ENCODE assay signal across 2 cellular contexts in genomic region chr2:202969404-202969803, GRCh38. TPM values are rescaled to one million over a fixed set of nuclear protein-coding genes. Genes with fewer than 3 reads are reported as not detected.
DNase-seq lines count a peak whose midpoint lies in the region; ATAC-seq, FAIRE-seq and TF ChIP-seq lines count a peak whose summit lies in the region.
"Not testable (repeated sequence)": the region's sequence is repeated elsewhere in the genome, so short reads cannot be mapped to it uniquely, and the experiment has no call there.

No MANE protein-coding gene starts in this region.

- H3K36me3 ChIP-seq in HEK293 (ENCODE audit: control insufficient read depth in 2 of 2, insufficient read depth in 1 of 2, low read length in 2 of 2) = not testable (repeated sequence)

- H3K9me3 ChIP-seq in A549; HEK293 (ENCODE audit: control insufficient read depth, insufficient read depth, low read depth, low read length): not testable (repeated sequence)

- not testable (repeated sequence) for H3K27ac ChIP-seq in A549; HEK293 (ENCODE audit: extremely low read depth, low read depth, low read length)

- not testable (repeated sequence) for ATAC-seq in A549

- H3K4me3 ChIP-seq in A549; HEK293 (ENCODE audit: low read depth, low read length): not testable (repeated sequence)

- 72% methylated on average over 2 of the region's 2 CpGs for WGBS in A549 (ENCODE audit: missing lambda C conversion rate)

- peaks cover 19% of the 10 kb centered on the region for H3K4me1 ChIP-seq in A549
- not testable (repeated sequence) for H3K4me1 ChIP-seq in HEK293 (ENCODE audit: control insufficient read depth, insufficient read depth, low read length)

- FAIRE-seq in A549 (lab: Jason Lieb, UNC) = not testable (repeated sequence)

- not testable (repeated sequence) for TF ChIP-seq EP300 in A549 (IDR thresholded peaks at IDR 0.05)

- TF ChIP-seq RAD21 in A549 (conservative IDR thresholded peaks at IDR 0.05 in 1 of 2, IDR thresholded peaks at IDR 0.05 in 1 of 2) = not testable (repeated sequence)

- not testable (repeated sequence) for DNase-seq in A549 (ENCODE audit: low read depth in 1 of 2, low spot score in 1 of 2)

- not testable (repeated sequence) for TF ChIP-seq CTCF in A549 (IDR thresholded peaks at IDR 0.05); HEK293 (tag by site-specific recombination; IDR thresholded peaks at IDR 0.05)

- CTCF ChIA-PET in A549 (lab: Yijun Ruan, JAX) = not testable (repeated sequence)
- CTCF ChIA-PET in HEK293 (lab: Yijun Ruan, JAX) = interaction anchor here (0.6 kb wide), 1 partner anchor 173 kb away, joined by 3 read pairs; no protein-coding TSS in a partner anchor

- POLR2A ChIA-PET in A549 (lab: Yijun Ruan, JAX); HEK293 (lab: Yijun Ruan, JAX): not testable (repeated sequence)

- TF ChIP-seq POLR2A in A549 (IDR thresholded peaks at IDR 0.05; ENCODE audit: low read length) = not testable (repeated sequence)

- not testable (repeated sequence) for H3K4me2 ChIP-seq in A549

TF ChIP-seq in A549, 52 proteins besides CTCF, POLR2A, EP300 and RAD21:
- peak; percentile 53 for TF ChIP-seq ZC3H11A (IDR thresholded peaks at IDR 0.05)

TF ChIP-seq in HEK293, 187 proteins besides CTCF, POLR2A, EP300 and RAD21:
- TF ChIP-seq ZNF623 (tag by site-specific recombination; IDR thresholded peaks at IDR 0.05) (peak; percentile 57), ZNF202 (tag by site-specific recombination; IDR thresholded peaks at IDR 0.05; ENCODE audit: borderline replicate concordance) (peak; percentile 53; the same call in 1 of the 2 replicates), ZNF558 (tag by site-specific recombination; IDR thresholded peaks at IDR 0.05) (0 out of 2 replicates have a peak, but pooled peaks have one; percentile 35), ZNF555 (tag by site-specific recombination; conservative IDR thresholded peaks at IDR 0.05) (peak; percentile 39), ZBTB8A (tag by site-specific recombination; IDR thresholded peaks at IDR 0.05) (peak; percentile 41; the same call in 1 of the 2 replicates), ZNF394 (tag by site-specific recombination; IDR thresholded peaks at IDR 0.05; ENCODE audit: borderline replicate concordance) (peak; percentile 85; the same call in 1 of the 2 replicates), ZNF518A (tag by site-specific recombination; conservative IDR thresholded peaks at IDR 0.05; ENCODE audit: low read depth) (peak; percentile 70), ZNF140 (tag by site-specific recombination; IDR thresholded peaks at IDR 0.05) (peak; percentile 61; the same call in 1 of the 2 replicates), ZNF426 (tag by site-specific recombination; IDR thresholded peaks at IDR 0.05) (peak; percentile 55)
- TF ChIP-seq, protein P1, sequence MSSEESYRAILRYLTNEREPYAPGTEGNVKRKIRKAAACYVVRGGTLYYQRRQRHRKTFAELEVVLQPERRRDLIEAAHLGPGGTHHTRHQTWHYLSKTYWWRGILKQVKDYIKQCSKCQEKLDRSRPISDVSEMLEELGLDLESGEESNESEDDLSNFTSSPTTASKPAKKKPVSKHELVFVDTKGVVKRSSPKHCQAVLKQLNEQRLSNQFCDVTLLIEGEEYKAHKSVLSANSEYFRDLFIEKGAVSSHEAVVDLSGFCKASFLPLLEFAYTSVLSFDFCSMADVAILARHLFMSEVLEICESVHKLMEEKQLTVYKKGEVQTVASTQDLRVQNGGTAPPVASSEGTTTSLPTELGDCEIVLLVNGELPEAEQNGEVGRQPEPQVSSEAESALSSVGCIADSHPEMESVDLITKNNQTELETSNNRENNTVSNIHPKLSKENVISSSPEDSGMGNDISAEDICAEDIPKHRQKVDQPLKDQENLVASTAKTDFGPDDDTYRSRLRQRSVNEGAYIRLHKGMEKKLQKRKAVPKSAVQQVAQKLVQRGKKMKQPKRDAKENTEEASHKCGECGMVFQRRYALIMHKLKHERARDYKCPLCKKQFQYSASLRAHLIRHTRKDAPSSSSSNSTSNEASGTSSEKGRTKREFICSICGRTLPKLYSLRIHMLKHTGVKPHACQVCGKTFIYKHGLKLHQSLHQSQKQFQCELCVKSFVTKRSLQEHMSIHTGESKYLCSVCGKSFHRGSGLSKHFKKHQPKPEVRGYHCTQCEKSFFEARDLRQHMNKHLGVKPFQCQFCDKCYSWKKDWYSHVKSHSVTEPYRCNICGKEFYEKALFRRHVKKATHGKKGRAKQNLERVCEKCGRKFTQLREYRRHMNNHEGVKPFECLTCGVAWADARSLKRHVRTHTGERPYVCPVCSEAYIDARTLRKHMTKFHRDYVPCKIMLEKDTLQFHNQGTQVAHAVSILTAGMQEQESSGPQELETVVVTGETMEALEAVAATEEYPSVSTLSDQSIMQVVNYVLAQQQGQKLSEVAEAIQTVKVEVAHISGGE (tag by site-specific recombination; conservative IDR thresholded peaks at IDR 0.05; ENCODE audit: low read depth) = peak; percentile 57; the same call in 1 of the 2 replicates

RNA-seq across cellular contexts. Expression of gene NBEAL1, which starts 45.3 kb away (rescaled TPM):
- polyA plus RNA-seq in A549 (2011; rRNA removed) = 11.4 and 11.9 TPM in 2 replicates
- 2.4 and 2.6 TPM in 2 replicates for polyA plus RNA-seq in A549 (2012; cell fraction: cytosol; rRNA removed)
- polyA plus RNA-seq in A549 (2012; cell fraction: nucleus; rRNA removed) = 1.7 and 2.3 TPM in 2 replicates
- polyA plus RNA-seq in A549 (2017; fragmentation: RNase III; extraction: RNeasy Plus Mini Kit Qiagen cat#74134 plus additional on column Dnase treatment) = 3.8 to 5.4 TPM (median 4.2 TPM) in 3 replicates
- polyA minus RNA-seq in A549 (2011; rRNA and poly(A)+ RNA removed) = 22.6 and 27.8 TPM in 2 replicates

RNA-seq across cellular contexts. Expression of gene CARF, which starts 57.3 kb away (rescaled TPM):
- polyA plus RNA-seq in A549 (2011; rRNA removed) = 6.0 and 7.9 TPM in 2 replicates
- 0.58 and 0.71 TPM in 2 replicates for polyA plus RNA-seq in A549 (2012; cell fraction: cytosol; rRNA removed)
- 0.55 and 0.76 TPM in 2 replicates for polyA plus RNA-seq in A549 (2012; cell fraction: nucleus; rRNA removed)
- polyA plus RNA-seq in A549 (2017; fragmentation: RNase III; extraction: RNeasy Plus Mini Kit Qiagen cat#74134 plus additional on column Dnase treatment) = 2.1 to 3.0 TPM (median 2.3 TPM) in 3 replicates
- polyA minus RNA-seq in A549 (2011; rRNA and poly(A)+ RNA removed) = 3.4 and 5.9 TPM in 2 replicates

RNA-seq across cellular contexts. Expression of gene WDR12, which starts 57.9 kb away (rescaled TPM):
- polyA plus RNA-seq in A549 (2011; rRNA removed) (74.3 and 120 TPM in 2 replicates), A549 (2017; fragmentation: RNase III; extraction: RNeasy Plus Mini Kit Qiagen cat#74134 plus additional on column Dnase treatment) (47.8 to 57.3 TPM (median 53.6 TPM) in 3 replicates)
- polyA plus RNA-seq in A549 (2012; cell fraction: cytosol; rRNA removed) = 15.0 and 15.6 TPM in 2 replicates
- 7.6 and 10.2 TPM in 2 replicates for polyA plus RNA-seq in A549 (2012; cell fraction: nucleus; rRNA removed)
- polyA minus RNA-seq in A549 (2011; rRNA and poly(A)+ RNA removed) = 14.3 and 14.6 TPM in 2 replicates
